Comparison of ENCODE assay signal across 11 cellular contexts in the genomic region with DNA sequence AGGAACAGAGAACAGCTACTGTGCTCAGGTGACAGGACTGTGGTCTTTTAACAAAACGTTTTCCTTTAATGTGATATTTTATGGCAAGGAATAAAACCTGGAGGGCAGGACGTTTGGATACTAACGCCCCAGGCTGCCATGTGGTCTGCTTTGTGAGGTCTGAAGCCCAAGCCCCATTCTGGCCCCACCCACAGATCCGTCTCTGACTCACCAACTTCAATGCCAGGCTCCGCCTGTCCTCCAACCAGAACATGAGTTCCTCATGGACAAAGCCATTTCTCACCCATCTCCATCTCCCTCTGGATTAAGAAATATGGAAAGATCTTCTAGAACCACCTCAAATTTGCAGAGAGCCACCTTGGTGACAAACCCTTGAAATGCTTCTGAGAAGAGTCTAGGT.
A peak's percentile ranks its signal among the peaks of the same experiment; 100 is the strongest.
DNase-seq lines count a peak whose midpoint lies in the region; ATAC-seq and TF ChIP-seq lines count a peak whose summit lies in the region.
"Had no signal": no experiment of that assay in that cellular context is flagged by ENCODE, and none has a peak within 500 bp of the region (broad histone marks: within the 10 kb centered on the region; RNA-seq: fewer than 3 reads in every experiment).

No MANE protein-coding gene starts in this region.

- in situ Hi-C loops in astrocyte of the spinal cord (cut with HindIII; ENCODE audit: low sequenced_read_pairs): no loop called here
- in situ Hi-C loops in ACHN (cut with HindIII; ENCODE audit: low pct_ligation_motif_present, low pct_unique_long_range_greater_than_20kb, low sequenced_read_pairs): no loop called here

- TF ChIP-seq CTCF in astrocyte of the spinal cord (IDR thresholded peaks at IDR 0.05; ENCODE audit: low read depth, low read length): no peak
- TF ChIP-seq CTCF in left lung (IDR thresholded peaks at IDR 0.05): no peak

- peak overlapping the region; percentile 73 for H3K4me2 ChIP-seq in BLaER1

- peak; percentile 42 for ATAC-seq in left lung
- ATAC-seq: right lobe of liver had no signal

- H3K27me3 ChIP-seq in BLaER1 (no peaks in the 10 kb centered on the region), left lung (no peaks in the 10 kb centered on the region)
- H3K27me3 ChIP-seq: right lobe of liver had no signal

- H3K9me3 ChIP-seq in BLaER1 (no peaks in the 10 kb centered on the region), left lung (no peaks in the 10 kb centered on the region)
- H3K9me3 ChIP-seq: right lobe of liver had no signal

- peaks cover 99% of the 10 kb centered on the region for H4K20me1 ChIP-seq in BLaER1

- H3K4me3 ChIP-seq in BLaER1 (no peak overlapping the region), astrocyte of the spinal cord (ENCODE audit: low read depth, low read length) (no peak overlapping the region), left lung (no peak overlapping the region)
- H3K4me3 ChIP-seq: coronary artery, right lobe of liver had no signal

- H3K27ac ChIP-seq in BLaER1 (peak overlapping the region; percentile 49), left lung (no peak overlapping the region)
- H3K27ac ChIP-seq: coronary artery, right lobe of liver had no signal

- DNase-seq in HT-29 (ENCODE audit: low spot score) (peak; percentile 62), astrocyte of the spinal cord (ENCODE audit: low read depth, low spot score) (peak; percentile 65), left lung (peak in 1 of 2 donors; percentile 69), ACHN (no peak), SKM-1 (lab: John Stamatoyannopoulos, UW; ENCODE audit: unreplicated experiment) (no peak), NOMO-1 treated with dmso at 0.1 percent for 144 hours (lab: John Stamatoyannopoulos, UW; ENCODE audit: unreplicated experiment) (no peak)
- no peak for DNase-seq in activated T-cell treated with anti-CD3 and anti-CD28 coated beads, Interleukin-2, amount 50 U/mL, for 48 hours
- DNase-seq: NCI-H146 had no signal

- intact Hi-C loops in left lung (cut with DNase I): no loop called here

- H3K36me3 ChIP-seq in BLaER1 (peaks cover 90% of the 10 kb centered on the region), left lung (peaks cover 0 to 35% of the 10 kb centered on the region in 2 donors)

- H3K4me1 ChIP-seq in BLaER1: peaks cover 79% of the 10 kb centered on the region
- H3K4me1 ChIP-seq in left lung: peaks cover 0 to 24% of the 10 kb centered on the region in 2 donors

- H3K9ac ChIP-seq in BLaER1: no peak overlapping the region

Comparison
In these comparisons a context has a peak if more than half of its experiments do, and no peak if none do; other contexts are left out.
1. DNase-seq: peak in HT-29 (single experiment) and astrocyte of the spinal cord (single experiment); none in activated T-cell treated with anti-CD3 and anti-CD28 coated beads, Interleukin-2, amount 50 U/mL, for 48 hours (0 of 2), ACHN (single experiment), SKM-1 (single experiment) and NOMO-1 treated with dmso at 0.1 percent for 144 hours (single experiment).